Comparison of ENCODE assay signal across 1 cellular context in the genomic region with DNA sequence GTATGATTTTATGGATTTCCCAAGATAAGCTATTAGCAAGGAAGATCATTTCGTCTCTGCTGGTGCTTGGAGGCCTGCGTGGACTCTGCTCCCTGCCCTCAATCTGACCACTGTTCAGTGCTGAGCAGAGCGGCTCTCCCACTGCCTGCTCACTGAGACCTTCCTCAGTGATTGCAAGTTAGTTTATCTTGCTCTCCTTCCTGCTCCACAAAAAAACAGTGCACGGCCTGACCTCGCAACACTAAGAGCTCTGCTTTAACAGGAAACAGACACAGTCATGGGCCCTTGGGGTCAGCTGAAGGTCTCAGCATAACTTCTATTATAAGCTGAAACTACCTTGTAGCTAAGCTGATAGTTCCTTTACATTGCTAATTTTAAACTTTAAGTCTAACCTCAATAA.
TF ChIP-seq lines count a peak whose summit lies in the region.

No MANE protein-coding gene starts in this region.

TF ChIP-seq in HepG2, 621 proteins besides CTCF, POLR2A, EP300 and RAD21 (continued from another document and continues in another):
- TF ChIP-seq CCDC6 (CRISPR knock-in tag; IDR thresholded peaks at IDR 0.05): no peak
- TF ChIP-seq, protein P1, sequence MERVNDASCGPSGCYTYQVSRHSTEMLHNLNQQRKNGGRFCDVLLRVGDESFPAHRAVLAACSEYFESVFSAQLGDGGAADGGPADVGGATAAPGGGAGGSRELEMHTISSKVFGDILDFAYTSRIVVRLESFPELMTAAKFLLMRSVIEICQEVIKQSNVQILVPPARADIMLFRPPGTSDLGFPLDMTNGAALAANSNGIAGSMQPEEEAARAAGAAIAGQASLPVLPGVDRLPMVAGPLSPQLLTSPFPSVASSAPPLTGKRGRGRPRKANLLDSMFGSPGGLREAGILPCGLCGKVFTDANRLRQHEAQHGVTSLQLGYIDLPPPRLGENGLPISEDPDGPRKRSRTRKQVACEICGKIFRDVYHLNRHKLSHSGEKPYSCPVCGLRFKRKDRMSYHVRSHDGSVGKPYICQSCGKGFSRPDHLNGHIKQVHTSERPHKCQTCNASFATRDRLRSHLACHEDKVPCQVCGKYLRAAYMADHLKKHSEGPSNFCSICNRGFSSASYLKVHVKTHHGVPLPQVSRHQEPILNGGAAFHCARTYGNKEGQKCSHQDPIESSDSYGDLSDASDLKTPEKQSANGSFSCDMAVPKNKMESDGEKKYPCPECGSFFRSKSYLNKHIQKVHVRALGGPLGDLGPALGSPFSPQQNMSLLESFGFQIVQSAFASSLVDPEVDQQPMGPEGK (CRISPR knock-in tag; IDR thresholded peaks at IDR 0.05): no peak; the same call in 1 of the 2 replicates
- peak; percentile 98 for TF ChIP-seq ZNF331 (CRISPR knock-in tag; IDR thresholded peaks at IDR 0.05)
- peak; percentile 58 for TF ChIP-seq SAP130 (CRISPR knock-in tag; IDR thresholded peaks at IDR 0.05; ENCODE audit: low read depth)
- no peak for TF ChIP-seq ZNF207 (IDR thresholded peaks at IDR 0.05; ENCODE audit: borderline replicate concordance)
- peak; percentile 24; the same call in 1 of the 2 replicates for TF ChIP-seq MED1 (CRISPR knock-in tag; IDR thresholded peaks at IDR 0.05)
- TF ChIP-seq HNF4A (CRISPR knock-in tag; IDR thresholded peaks at IDR 0.05): peak; percentile 87
- peak; percentile 59 for TF ChIP-seq HOXA3 (CRISPR knock-in tag; IDR thresholded peaks at IDR 0.05)
- TF ChIP-seq ZNF292 (CRISPR knock-in tag; IDR thresholded peaks at IDR 0.05; ENCODE audit: borderline replicate concordance, low read depth): peak; percentile 58; the same call in 1 of the 2 replicates
- TF ChIP-seq ZNF790 (CRISPR knock-in tag; IDR thresholded peaks at IDR 0.05; ENCODE audit: borderline replicate concordance): no peak
- TF ChIP-seq MYC (CRISPR knock-in tag; IDR thresholded peaks at IDR 0.05; ENCODE audit: borderline replicate concordance): no peak
- TF ChIP-seq, protein P2, sequence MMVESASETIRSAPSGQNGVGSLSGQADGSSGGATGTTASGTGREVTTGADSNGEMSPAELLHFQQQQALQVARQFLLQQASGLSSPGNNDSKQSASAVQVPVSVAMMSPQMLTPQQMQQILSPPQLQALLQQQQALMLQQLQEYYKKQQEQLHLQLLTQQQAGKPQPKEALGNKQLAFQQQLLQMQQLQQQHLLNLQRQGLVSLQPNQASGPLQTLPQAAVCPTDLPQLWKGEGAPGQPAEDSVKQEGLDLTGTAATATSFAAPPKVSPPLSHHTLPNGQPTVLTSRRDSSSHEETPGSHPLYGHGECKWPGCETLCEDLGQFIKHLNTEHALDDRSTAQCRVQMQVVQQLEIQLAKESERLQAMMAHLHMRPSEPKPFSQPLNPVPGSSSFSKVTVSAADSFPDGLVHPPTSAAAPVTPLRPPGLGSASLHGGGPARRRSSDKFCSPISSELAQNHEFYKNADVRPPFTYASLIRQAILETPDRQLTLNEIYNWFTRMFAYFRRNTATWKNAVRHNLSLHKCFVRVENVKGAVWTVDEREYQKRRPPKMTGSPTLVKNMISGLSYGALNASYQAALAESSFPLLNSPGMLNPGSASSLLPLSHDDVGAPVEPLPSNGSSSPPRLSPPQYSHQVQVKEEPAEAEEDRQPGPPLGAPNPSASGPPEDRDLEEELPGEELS (CRISPR knock-in tag; IDR thresholded peaks at IDR 0.05): no peak
- TF ChIP-seq, protein P3, sequence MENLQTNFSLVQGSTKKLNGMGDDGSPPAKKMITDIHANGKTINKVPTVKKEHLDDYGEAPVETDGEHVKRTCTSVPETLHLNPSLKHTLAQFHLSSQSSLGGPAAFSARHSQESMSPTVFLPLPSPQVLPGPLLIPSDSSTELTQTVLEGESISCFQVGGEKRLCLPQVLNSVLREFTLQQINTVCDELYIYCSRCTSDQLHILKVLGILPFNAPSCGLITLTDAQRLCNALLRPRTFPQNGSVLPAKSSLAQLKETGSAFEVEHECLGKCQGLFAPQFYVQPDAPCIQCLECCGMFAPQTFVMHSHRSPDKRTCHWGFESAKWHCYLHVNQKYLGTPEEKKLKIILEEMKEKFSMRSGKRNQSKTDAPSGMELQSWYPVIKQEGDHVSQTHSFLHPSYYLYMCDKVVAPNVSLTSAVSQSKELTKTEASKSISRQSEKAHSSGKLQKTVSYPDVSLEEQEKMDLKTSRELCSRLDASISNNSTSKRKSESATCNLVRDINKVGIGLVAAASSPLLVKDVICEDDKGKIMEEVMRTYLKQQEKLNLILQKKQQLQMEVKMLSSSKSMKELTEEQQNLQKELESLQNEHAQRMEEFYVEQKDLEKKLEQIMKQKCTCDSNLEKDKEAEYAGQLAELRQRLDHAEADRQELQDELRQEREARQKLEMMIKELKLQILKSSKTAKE (CRISPR knock-in tag; IDR thresholded peaks at IDR 0.05; ENCODE audit: borderline replicate concordance): no peak
- TF ChIP-seq, protein P4, sequence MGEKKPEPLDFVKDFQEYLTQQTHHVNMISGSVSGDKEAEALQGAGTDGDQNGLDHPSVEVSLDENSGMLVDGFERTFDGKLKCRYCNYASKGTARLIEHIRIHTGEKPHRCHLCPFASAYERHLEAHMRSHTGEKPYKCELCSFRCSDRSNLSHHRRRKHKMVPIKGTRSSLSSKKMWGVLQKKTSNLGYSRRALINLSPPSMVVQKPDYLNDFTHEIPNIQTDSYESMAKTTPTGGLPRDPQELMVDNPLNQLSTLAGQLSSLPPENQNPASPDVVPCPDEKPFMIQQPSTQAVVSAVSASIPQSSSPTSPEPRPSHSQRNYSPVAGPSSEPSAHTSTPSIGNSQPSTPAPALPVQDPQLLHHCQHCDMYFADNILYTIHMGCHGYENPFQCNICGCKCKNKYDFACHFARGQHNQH (CRISPR knock-in tag; IDR thresholded peaks at IDR 0.05): no peak
- peak; percentile 52; the same call in 1 of the 2 replicates for TF ChIP-seq ESRRA (CRISPR knock-in tag; IDR thresholded peaks at IDR 0.05; ENCODE audit: low read depth)
- TF ChIP-seq FOXA3 (CRISPR knock-in tag; IDR thresholded peaks at IDR 0.05): 0 out of 2 replicates have a peak, but pooled peaks have one; percentile 19
- TF ChIP-seq, protein P5, sequence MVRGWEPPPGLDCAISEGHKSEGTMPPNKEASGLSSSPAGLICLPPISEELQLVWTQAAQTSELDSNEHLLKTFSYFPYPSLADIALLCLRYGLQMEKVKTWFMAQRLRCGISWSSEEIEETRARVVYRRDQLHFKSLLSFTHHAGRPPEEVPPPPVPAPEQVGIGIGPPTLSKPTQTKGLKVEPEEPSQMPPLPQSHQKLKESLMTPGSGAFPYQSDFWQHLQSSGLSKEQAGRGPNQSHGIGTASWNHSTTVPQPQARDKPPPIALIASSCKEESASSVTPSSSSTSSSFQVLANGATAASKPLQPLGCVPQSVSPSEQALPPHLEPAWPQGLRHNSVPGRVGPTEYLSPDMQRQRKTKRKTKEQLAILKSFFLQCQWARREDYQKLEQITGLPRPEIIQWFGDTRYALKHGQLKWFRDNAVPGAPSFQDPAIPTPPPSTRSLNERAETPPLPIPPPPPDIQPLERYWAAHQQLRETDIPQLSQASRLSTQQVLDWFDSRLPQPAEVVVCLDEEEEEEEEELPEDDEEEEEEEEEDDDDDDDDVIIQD (CRISPR knock-in tag; IDR thresholded peaks at IDR 0.05; ENCODE audit: low read depth): peak; percentile 36; the same call in 1 of the 2 replicates
- TF ChIP-seq, protein P6, sequence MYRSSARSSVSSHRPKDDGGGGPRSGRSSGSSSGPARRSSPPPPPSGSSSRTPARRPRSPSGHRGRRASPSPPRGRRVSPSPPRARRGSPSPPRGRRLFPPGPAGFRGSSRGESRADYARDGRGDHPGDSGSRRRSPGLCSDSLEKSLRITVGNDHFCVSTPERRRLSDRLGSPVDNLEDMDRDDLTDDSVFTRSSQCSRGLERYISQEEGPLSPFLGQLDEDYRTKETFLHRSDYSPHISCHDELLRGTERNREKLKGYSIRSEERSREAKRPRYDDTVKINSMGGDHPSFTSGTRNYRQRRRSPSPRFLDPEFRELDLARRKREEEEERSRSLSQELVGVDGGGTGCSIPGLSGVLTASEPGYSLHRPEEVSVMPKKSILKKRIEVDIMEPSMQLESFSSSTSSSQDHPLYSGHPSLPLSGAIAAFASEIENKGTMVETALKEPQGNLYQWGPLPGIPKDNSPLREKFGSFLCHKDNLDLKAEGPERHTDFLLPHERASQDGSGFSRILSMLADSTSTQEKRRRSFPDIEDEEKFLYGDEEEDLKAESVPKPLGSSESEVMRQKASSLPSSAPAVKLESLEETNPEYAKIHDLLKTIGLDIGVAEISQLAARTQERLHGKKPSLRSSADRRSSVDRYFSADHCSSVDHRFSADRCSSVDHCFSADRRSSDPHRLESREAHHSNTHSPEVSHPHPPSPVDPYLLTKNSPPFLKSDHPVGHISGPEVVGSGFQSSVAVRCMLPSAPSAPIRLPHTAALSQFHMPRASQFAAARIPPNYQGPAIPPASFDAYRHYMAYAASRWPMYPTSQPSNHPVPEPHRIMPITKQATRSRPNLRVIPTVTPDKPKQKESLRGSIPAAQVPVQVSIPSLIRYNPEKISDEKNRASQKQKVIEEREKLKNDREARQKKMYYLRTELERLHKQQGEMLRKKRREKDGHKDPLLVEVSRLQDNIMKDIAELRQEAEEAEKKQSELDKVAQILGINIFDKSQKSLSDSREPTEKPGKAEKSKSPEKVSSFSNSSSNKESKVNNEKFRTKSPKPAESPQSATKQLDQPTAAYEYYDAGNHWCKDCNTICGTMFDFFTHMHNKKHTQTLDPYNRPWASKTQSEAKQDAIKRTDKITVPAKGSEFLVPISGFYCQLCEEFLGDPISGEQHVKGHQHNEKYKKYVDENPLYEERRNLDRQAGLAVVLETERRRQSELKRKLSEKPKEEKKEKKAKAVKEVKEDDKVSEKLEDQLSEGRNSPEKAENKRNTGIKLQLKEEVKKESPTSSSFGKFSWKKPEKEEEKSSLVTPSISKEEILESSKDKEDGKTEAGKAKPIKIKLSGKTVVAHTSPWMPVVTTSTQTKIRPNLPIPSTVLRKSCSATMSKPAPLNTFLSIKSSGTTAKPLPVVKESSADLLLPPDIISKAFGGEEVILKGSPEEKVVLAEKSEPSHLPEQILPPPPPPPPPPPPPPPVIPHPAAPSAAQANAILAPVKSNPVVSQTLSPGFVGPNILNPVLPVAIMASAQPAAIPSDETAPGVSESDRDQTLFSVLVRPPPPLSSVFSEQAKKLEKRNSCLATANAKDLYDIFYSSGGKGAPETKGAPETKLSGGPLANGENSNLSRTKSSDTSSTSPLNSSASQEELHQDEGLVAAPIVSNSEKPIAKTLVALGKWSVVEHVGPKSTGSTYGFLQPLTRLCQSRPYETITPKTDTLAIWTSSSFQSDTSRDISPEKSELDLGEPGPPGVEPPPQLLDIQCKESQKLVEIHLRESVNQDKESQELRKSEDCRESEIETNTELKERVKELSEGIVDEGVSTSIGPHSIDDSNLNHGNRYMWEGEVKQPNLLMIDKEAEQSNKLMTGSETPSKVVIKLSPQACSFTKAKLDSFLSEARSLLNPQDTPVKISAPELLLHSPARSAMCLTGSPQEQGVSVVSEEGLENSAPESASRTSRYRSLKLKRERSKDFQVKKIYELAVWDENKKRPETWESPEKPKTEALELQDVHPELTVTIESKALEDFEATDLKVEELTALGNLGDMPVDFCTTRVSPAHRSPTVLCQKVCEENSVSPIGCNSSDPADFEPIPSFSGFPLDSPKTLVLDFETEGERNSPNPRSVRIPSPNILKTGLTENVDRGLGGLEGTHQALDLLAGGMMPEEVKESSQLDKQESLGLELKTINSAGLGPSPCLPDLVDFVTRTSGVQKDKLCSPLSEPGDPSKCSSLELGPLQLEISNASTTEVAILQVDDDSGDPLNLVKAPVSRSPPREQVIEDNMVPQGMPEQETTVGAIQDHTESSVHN (CRISPR knock-in tag; IDR thresholded peaks at IDR 0.05): no peak
- TF ChIP-seq SIX1 (CRISPR knock-in tag; IDR thresholded peaks at IDR 0.05; ENCODE audit: borderline replicate concordance): no peak
- no peak for TF ChIP-seq EED (CRISPR knock-in tag; IDR thresholded peaks at IDR 0.05)
- TF ChIP-seq MTF1 (CRISPR knock-in tag; IDR thresholded peaks at IDR 0.05): no peak
- peak; percentile 88 for TF ChIP-seq ELF3 (CRISPR knock-in tag; IDR thresholded peaks at IDR 0.05)
- no peak for TF ChIP-seq POLR2G (IDR thresholded peaks at IDR 0.05; ENCODE audit: low read depth, low read length)
- TF ChIP-seq NR2F6 (IDR thresholded peaks at IDR 0.05): peak; percentile 59; the same call in 1 of the 2 replicates
- peak; percentile 75 for TF ChIP-seq NR2F6 (CRISPR knock-in tag; IDR thresholded peaks at IDR 0.05)
- peak; percentile 53; the same call in 1 of the 2 replicates for TF ChIP-seq ZFX (CRISPR knock-in tag; IDR thresholded peaks at IDR 0.05; ENCODE audit: low read depth)
- TF ChIP-seq, protein P7, sequence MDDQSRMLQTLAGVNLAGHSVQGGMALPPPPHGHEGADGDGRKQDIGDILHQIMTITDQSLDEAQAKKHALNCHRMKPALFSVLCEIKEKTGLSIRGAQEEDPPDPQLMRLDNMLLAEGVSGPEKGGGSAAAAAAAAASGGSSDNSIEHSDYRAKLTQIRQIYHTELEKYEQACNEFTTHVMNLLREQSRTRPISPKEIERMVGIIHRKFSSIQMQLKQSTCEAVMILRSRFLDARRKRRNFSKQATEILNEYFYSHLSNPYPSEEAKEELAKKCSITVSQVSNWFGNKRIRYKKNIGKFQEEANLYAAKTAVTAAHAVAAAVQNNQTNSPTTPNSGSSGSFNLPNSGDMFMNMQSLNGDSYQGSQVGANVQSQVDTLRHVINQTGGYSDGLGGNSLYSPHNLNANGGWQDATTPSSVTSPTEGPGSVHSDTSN (CRISPR knock-in tag; IDR thresholded peaks at IDR 0.05; ENCODE audit: borderline replicate concordance): no peak
- TF ChIP-seq NFE2L2 (IDR thresholded peaks at IDR 0.05; ENCODE audit: low read length): no peak
- peak; percentile 79; the same call in 1 of the 2 replicates for TF ChIP-seq ZNF317 (CRISPR knock-in tag; IDR thresholded peaks at IDR 0.05)
- peak; percentile 73 for TF ChIP-seq RXRB (CRISPR knock-in tag; IDR thresholded peaks at IDR 0.05; ENCODE audit: borderline replicate concordance)
- peak; percentile 46 for TF ChIP-seq CEBPG (CRISPR knock-in tag; IDR thresholded peaks at IDR 0.05)
- TF ChIP-seq NONO (IDR thresholded peaks at IDR 0.05): no peak
- no peak for TF ChIP-seq NONO (CRISPR knock-in tag; conservative IDR thresholded peaks at IDR 0.05)
- TF ChIP-seq, protein P8, sequence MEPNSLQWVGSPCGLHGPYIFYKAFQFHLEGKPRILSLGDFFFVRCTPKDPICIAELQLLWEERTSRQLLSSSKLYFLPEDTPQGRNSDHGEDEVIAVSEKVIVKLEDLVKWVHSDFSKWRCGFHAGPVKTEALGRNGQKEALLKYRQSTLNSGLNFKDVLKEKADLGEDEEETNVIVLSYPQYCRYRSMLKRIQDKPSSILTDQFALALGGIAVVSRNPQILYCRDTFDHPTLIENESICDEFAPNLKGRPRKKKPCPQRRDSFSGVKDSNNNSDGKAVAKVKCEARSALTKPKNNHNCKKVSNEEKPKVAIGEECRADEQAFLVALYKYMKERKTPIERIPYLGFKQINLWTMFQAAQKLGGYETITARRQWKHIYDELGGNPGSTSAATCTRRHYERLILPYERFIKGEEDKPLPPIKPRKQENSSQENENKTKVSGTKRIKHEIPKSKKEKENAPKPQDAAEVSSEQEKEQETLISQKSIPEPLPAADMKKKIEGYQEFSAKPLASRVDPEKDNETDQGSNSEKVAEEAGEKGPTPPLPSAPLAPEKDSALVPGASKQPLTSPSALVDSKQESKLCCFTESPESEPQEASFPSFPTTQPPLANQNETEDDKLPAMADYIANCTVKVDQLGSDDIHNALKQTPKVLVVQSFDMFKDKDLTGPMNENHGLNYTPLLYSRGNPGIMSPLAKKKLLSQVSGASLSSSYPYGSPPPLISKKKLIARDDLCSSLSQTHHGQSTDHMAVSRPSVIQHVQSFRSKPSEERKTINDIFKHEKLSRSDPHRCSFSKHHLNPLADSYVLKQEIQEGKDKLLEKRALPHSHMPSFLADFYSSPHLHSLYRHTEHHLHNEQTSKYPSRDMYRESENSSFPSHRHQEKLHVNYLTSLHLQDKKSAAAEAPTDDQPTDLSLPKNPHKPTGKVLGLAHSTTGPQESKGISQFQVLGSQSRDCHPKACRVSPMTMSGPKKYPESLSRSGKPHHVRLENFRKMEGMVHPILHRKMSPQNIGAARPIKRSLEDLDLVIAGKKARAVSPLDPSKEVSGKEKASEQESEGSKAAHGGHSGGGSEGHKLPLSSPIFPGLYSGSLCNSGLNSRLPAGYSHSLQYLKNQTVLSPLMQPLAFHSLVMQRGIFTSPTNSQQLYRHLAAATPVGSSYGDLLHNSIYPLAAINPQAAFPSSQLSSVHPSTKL (CRISPR knock-in tag; IDR thresholded peaks at IDR 0.05): peak; percentile 58
